8 cellular contexts compared by ENCODE assay signal in the genomic region with DNA sequence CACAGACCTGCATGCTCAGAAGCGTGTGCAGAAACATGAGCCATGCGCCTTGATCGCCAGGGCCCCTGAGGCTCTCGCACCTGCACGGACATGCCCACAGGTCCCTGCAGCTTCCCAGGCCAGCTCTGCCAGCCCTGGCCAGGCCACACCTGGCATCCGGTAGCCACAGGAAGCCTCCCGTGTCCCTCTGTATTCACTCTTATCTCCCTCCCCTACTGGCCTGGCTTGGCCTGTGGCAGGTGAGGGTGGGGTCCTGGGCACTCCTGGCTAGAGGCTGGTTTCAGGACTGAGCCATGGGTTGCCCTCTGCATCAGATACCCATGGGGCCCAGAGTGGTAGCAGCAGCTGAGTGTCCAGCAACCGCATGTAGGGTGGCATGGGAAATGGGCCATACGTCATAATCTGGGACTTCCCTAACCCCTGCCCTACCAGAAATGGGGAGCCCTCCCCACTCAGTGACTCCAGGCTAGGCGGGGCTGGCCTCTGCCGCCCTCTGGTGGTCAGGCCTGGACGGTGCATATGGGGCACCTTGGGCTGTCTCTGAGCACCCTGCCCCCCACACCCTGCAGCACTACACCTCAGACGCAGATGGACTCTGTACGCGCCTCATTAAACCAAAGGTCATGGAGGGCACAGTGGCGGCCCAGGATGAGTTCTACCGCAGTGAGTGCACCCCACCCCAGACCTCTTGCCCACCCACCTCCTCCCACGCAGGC. TPM values are rescaled to one million over a fixed set of nuclear protein-coding genes. Genes with fewer than 3 reads are reported as not detected.
DNase-seq lines count a peak whose midpoint lies in the region; ATAC-seq and TF ChIP-seq lines count a peak whose summit lies in the region.

No MANE protein-coding gene starts in this region.

- H3K4me1 ChIP-seq in BE2C (no peaks in the 10 kb centered on the region), upper lobe of right lung (peaks cover 8% of the 10 kb centered on the region)

- H3K4me3 Mint-ChIP-seq in osteocyte (ENCODE audit: unreplicated experiment): no peak overlapping the region

- peaks cover 18% of the 10 kb centered on the region for H3K36me3 Mint-ChIP-seq in osteocyte (ENCODE audit: unreplicated experiment)

- no peak overlapping the region for H3K27ac Mint-ChIP-seq in osteocyte (ENCODE audit: unreplicated experiment)

- ATAC-seq in GM19025 (IDR thresholded peaks at IDR 0.05; ENCODE audit: low read depth, unreplicated experiment) (peak; percentile 73), HG03571 (IDR thresholded peaks at IDR 0.05; ENCODE audit: unreplicated experiment) (peak; percentile 58), upper lobe of right lung (peak; percentile 96)

- H3K36me3 ChIP-seq in BE2C: peaks cover 63% of the 10 kb centered on the region
- peaks cover 60% of the 10 kb centered on the region for H3K36me3 ChIP-seq in upper lobe of right lung

- peak; percentile 72 for DNase-seq in BE2C
- DNase-seq in RPMI8226: peak; percentile 92
- peak; percentile 73 for DNase-seq in activated gamma-delta T cell (lab: John Stamatoyannopoulos, UW)
- peak; percentile 48 to 80 for DNase-seq in foreskin fibroblast
- DNase-seq in osteocyte (ENCODE audit: extremely low spot score, unreplicated experiment): no peak
- DNase-seq in upper lobe of right lung: peak; percentile 90

- intact Hi-C loops in upper lobe of right lung (cut with DNase I): no loop called here

- no peaks in the 10 kb centered on the region for H3K4me1 Mint-ChIP-seq in osteocyte (ENCODE audit: unreplicated experiment)

- no peak overlapping the region for H3K4me3 ChIP-seq in BE2C (ENCODE audit: low read depth, low read length)
- no peak overlapping the region for H3K4me3 ChIP-seq in foreskin fibroblast (ENCODE audit: low read depth in 1 of 2, low read length in 2 of 2)
- H3K4me3 ChIP-seq in upper lobe of right lung: no peak overlapping the region

- H3K9me3 ChIP-seq in BE2C: no peaks in the 10 kb centered on the region
- no peaks in the 10 kb centered on the region for H3K9me3 ChIP-seq in upper lobe of right lung

- no peaks in the 10 kb centered on the region for H3K27me3 Mint-ChIP-seq in osteocyte (ENCODE audit: unreplicated experiment)

- no peaks in the 10 kb centered on the region for H3K27me3 ChIP-seq in BE2C
- H3K27me3 ChIP-seq in upper lobe of right lung: no peaks in the 10 kb centered on the region

- peak overlapping the region; percentile 42 for H3K27ac ChIP-seq in upper lobe of right lung

- no peaks in the 10 kb centered on the region for H3K9me3 Mint-ChIP-seq in osteocyte (ENCODE audit: unreplicated experiment)

- TF ChIP-seq CTCF in BE2C (IDR thresholded peaks at IDR 0.05; ENCODE audit: low read depth, low read length) (peak; percentile 95), foreskin fibroblast (IDR thresholded peaks at IDR 0.05; ENCODE audit: low read depth, low read length) (peak; percentile 97), osteocyte (IDR thresholded peaks at IDR 0.05) (peak; percentile 95), upper lobe of right lung (IDR thresholded peaks at IDR 0.05) (peak; percentile 97)

RNA-seq across cellular contexts. Expression of a gene that starts 12.6 kb away (rescaled TPM):
- 0.73 TPM for polyA plus RNA-seq in BE2C (2012; ENCODE audit: insufficient read depth, insufficient read length, low read depth)
- total RNA-seq in osteocyte (not detected in 2 replicates), upper lobe of right lung (not detected)

RNA-seq across cellular contexts. Expression of a gene that starts 18.1 kb away (rescaled TPM):
- 311 TPM for polyA plus RNA-seq in BE2C (2012; ENCODE audit: insufficient read depth, insufficient read length, low read depth)
- total RNA-seq in osteocyte (56.0 and 57.0 TPM in 2 replicates), upper lobe of right lung (65.6 TPM)

RNA-seq across cellular contexts. Expression of a gene that starts 26.4 kb away (rescaled TPM):
- not detected for polyA plus RNA-seq in BE2C (2012; ENCODE audit: insufficient read depth, insufficient read length, low read depth)
- total RNA-seq in osteocyte (not detected in 2 replicates), upper lobe of right lung (not detected)

RNA-seq across cellular contexts. Expression of a gene that starts 43.0 kb away (rescaled TPM):
- polyA plus RNA-seq in BE2C (2012; ENCODE audit: insufficient read depth, insufficient read length, low read depth): 152 TPM
- total RNA-seq in osteocyte (30.6 and 32.4 TPM in 2 replicates), upper lobe of right lung (43.9 TPM)

RNA-seq across cellular contexts. Expression of a gene that starts 51.4 kb away (rescaled TPM):
- polyA plus RNA-seq in BE2C (2012; ENCODE audit: insufficient read depth, insufficient read length, low read depth): not detected
- not detected in 2 replicates for total RNA-seq in osteocyte
- 0.32 TPM for total RNA-seq in upper lobe of right lung
